In genomic region chr3:139710212-139710611, GRCh38 we compare ENCODE assay signal across 17 cellular contexts. TPM values are rescaled to one million over a fixed set of nuclear protein-coding genes. Genes with fewer than 3 reads are reported as not detected.
DNase-seq lines count a peak whose midpoint lies in the region; ATAC-seq and TF ChIP-seq lines count a peak whose summit lies in the region.
"Had no signal": no experiment of that assay in that cellular context is flagged by ENCODE, and none has a peak within 500 bp of the region (broad histone marks: within the 10 kb centered on the region; RNA-seq: fewer than 3 reads in every experiment).

No MANE protein-coding gene starts in this region.

- no TSS peak for BruUV-seq in HCT116 (replicated peaks; lab: Mats Ljungman, UMichigan)

- ATAC-seq in HCT116 (no peak), HG02571 (IDR thresholded peaks at IDR 0.05; ENCODE audit: unreplicated experiment) (no peak), GM18511 (IDR thresholded peaks at IDR 0.05; ENCODE audit: unreplicated experiment) (no peak)

- no peak overlapping the region for H3K4me2 ChIP-seq in HCT116 (ENCODE audit: low read length)
- H3K4me2 ChIP-seq: KMS-11 had no signal

- POLR2A ChIA-PET in HCT116 (lab: Charles Lee) = no interaction called here

- no peak for TF ChIP-seq RAD21 in HCT116 (IDR thresholded peaks at IDR 0.05; ENCODE audit: low read depth)

- intact Hi-C loops in HCT116 (cut with micrococcal nuclease) = loop anchor here (10.0 kb wide), 1 partner anchor 325 kb away; no protein-coding TSS in a partner anchor

- no peak for TF ChIP-seq POLR2A in HCT116 (IDR thresholded peaks at IDR 0.05; ENCODE audit: borderline replicate concordance, extremely low read depth, insufficient read depth, insufficient read length)

- no peaks in the 10 kb centered on the region for H3K4me1 ChIP-seq in HCT116 (ENCODE audit: control insufficient read depth in 1 of 2, insufficient read depth in 2 of 2, low read length in 2 of 2)

- H3K9ac ChIP-seq in HCT116 (ENCODE audit: low read length) = no peak overlapping the region
- H3K9ac ChIP-seq: KMS-11 had no signal

- no peak overlapping the region for H2AFZ ChIP-seq in HCT116 (ENCODE audit: low read depth, low read length, poor library complexity, severe bottlenecking)

- H3K79me2 ChIP-seq in HCT116 (ENCODE audit: insufficient read depth, low read length) = no peaks in the 10 kb centered on the region

- H4K20me1 ChIP-seq in HCT116 (ENCODE audit: insufficient read depth) = no peaks in the 10 kb centered on the region

- no peaks in the 10 kb centered on the region for H3K9me2 ChIP-seq in HCT116 (ENCODE audit: insufficient read depth)

- TF ChIP-seq CTCF in HCT116 (IDR thresholded peaks at IDR 0.05 in 2 of 3, conservative IDR thresholded peaks at IDR 0.05 in 1 of 3; ENCODE audit: borderline replicate concordance in 1 of 3, insufficient read depth in 1 of 3, low read depth in 2 of 3, low read length in 2 of 3) = no peak

- RAD21 ChIA-PET in HCT116 (lab: Charles Lee; ENCODE audit: low non-redundant PET in 1 of 2, low total read pairs in 2 of 2, uncharacterized antibody in 2 of 2, unreplicated experiment in 2 of 2) = no interaction called here

- CTCF ChIA-PET in HCT116 (lab: Charles Lee) = no interaction called here

- no peak overlapping the region for H3K4me3 ChIP-seq in HCT116 (replicated peaks in 1 of 2; ENCODE audit: low read depth in 1 of 2, low read length in 2 of 2)

- H3K9me3 ChIP-seq in HCT116 (ENCODE audit: control insufficient read depth in 1 of 2, insufficient read depth in 1 of 2, low read depth in 1 of 2, low read length in 2 of 2) = no peaks in the 10 kb centered on the region

- H3K27ac ChIP-seq in HCT116 (ENCODE audit: low read depth, low read length) = no peak overlapping the region
- H3K27ac ChIP-seq: KMS-11 had no signal

- H3K27me3 ChIP-seq in HCT116 (ENCODE audit: insufficient read depth, low read length) = peaks cover 41% of the 10 kb centered on the region

- DNase-seq in NCI-H1436 treated with DMSO at 0.1 percent for 48 hours (lab: John Stamatoyannopoulos, UW) = peak; percentile 36
- DNase-seq in NCI-H1436 (lab: John Stamatoyannopoulos, UW) = no peak
- DNase-seq in HCT116 (ENCODE audit: low read depth, low spot score) = no peak
- DNase-seq in NCI-H526 treated with DMSO at 0.1 percent for 48 hours (lab: John Stamatoyannopoulos, UW) = peak; percentile 99
- peak; percentile 52 for DNase-seq in left kidney (ENCODE audit: low read depth, low spot score)
- DNase-seq in islet precursor cell = no peak
- DNase-seq: 8988T; CD4-positive, alpha-beta memory T cell; DND-41; HFFc6; NCI-H1092; NCI-H2029; NCI-H226 had no signal

- H3K36me3 ChIP-seq in HCT116 (ENCODE audit: control insufficient read depth in 1 of 2, insufficient read depth in 2 of 2, low read length in 2 of 2) = no peaks in the 10 kb centered on the region

TF ChIP-seq in HCT116, 20 proteins besides CTCF, POLR2A, EP300 and RAD21:
- peak; percentile 55 for TF ChIP-seq TCF7L2 (IDR thresholded peaks at IDR 0.05; ENCODE audit: borderline replicate concordance, extremely low read depth, insufficient read depth, insufficient read length)
- no peak for TF ChIP-seq ZFX (IDR thresholded peaks at IDR 0.05)

RNA-seq across cellular contexts. Expression of gene NMNAT3, which starts 32.4 kb away (rescaled TPM):
- 5.7 TPM for total RNA-seq in HCT116 (2021; ENCODE audit: unreplicated experiment)
- polyA plus RNA-seq in HCT116 (2012) = 7.2 and 8.9 TPM in 2 replicates
- total RNA-seq: H4 had no signal

Comparison
In these comparisons a context has a peak if more than half of its experiments do, and no peak if none do; other contexts are left out.
1. DNase-seq: peak in NCI-H1436 treated with DMSO at 0.1 percent for 48 hours (single experiment), NCI-H526 treated with DMSO at 0.1 percent for 48 hours (single experiment) and left kidney (single experiment); none in NCI-H1436 (single experiment), HCT116 (single experiment) and islet precursor cell (single experiment).